Comparison of ENCODE assay signal across 1 cellular context in genomic region chr19:17806945-17807344, GRCh38.
TF ChIP-seq lines count a peak whose summit lies in the region.

No MANE protein-coding gene starts in this region.

TF ChIP-seq in K562, 482 proteins besides CTCF, POLR2A, EP300 and RAD21:
- TF ChIP-seq FOSL1 (tag; conservative IDR thresholded peaks at IDR 0.05) (peak; percentile 41; the same call in 1 of the 2 replicates), HNRNPK (IDR thresholded peaks at IDR 0.05; ENCODE audit: low read depth, low read length, poor library complexity, severe bottlenecking) (no peak)
